ENCODE assay signal across 8 cellular contexts in the genomic region with DNA sequence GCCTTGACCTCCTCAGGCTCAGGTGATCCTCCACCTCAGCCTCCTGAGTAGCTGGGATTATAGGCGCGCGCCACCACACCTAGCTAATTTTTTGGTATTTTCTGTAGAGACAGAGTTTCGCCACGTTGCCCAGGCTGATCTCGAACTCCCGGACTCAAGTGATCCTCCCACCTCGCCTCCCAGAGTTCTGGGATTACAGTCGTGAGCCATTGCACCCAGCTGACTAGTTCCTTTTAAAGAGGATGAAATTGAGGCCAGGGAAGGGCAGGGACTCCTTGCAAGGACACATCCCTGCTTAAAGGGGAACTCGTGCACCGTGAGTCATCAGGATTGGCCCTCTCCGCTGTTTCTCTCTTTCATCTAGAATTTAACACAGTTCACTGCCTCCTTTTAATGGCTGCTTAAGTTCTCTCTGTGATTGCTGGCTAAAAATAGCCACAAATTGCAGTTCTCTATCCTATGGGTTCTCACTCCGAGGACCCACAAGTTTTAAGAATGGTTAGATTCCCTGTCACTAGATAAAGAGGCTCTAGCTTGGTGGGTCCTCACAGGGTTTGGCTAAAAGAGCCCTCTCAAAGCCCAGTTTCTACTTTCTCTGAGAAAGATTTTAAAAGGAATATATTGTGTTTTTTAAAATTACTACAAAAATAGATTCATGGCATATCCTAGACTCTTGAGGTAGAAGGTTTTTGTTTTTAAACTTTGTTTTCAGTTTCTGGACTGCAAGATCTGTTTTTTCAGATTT. TPM values are rescaled to one million over a fixed set of nuclear protein-coding genes. Genes with fewer than 3 reads are reported as not detected.
A peak's percentile ranks its signal among the peaks of the same experiment; 100 is the strongest.
DNase-seq lines count a peak whose midpoint lies in the region; ATAC-seq and TF ChIP-seq lines count a peak whose summit lies in the region.

No MANE protein-coding gene starts in this region.

- H3K4me1 Mint-ChIP-seq in CD14-positive monocyte (peaks cover 73% of the 10 kb centered on the region), WTC11 (peaks cover 13% of the 10 kb centered on the region), neural crest cell (peaks cover 37% of the 10 kb centered on the region)

- CTCF ChIA-PET in WTC11 (lab: Charles Lee): interaction anchor here (0.8 kb wide), 1 partner anchor 17 kb away, joined by 3 read pairs; no protein-coding TSS in a partner anchor

- no peaks in the 10 kb centered on the region for H3K27me3 ChIP-seq in foreskin keratinocyte

- no peaks in the 10 kb centered on the region for H3K27me3 Mint-ChIP-seq in CD14-positive monocyte (ENCODE audit: low read depth in 3 of 3)
- peaks cover 18% of the 10 kb centered on the region for H3K27me3 Mint-ChIP-seq in WTC11 (ENCODE audit: low read depth)
- no peaks in the 10 kb centered on the region for H3K27me3 Mint-ChIP-seq in neural crest cell (ENCODE audit: low read depth)

- DNase-seq in CD14-positive monocyte (ENCODE audit: low spot score): peak; percentile 91
- peak in 48 of 76 experiments; percentile 4 to 60 (median 26) for DNase-seq in HUDEP-2 (lab: John Stamatoyannopoulos, UW; ENCODE audit: unreplicated experiment in 76 of 76)
- DNase-seq in WTC11 (ENCODE audit: low spot score): no peak
- DNase-seq in foreskin keratinocyte: peak; percentile 85 to 91
- DNase-seq in neural crest cell (ENCODE audit: low read depth, low spot score): no peak
- DNase-seq in activated gamma-delta T cell treated with Interleukin-2 at 50 U/mL for 16 hours: no peak
- no peak for DNase-seq in NCI-H2029 (lab: John Stamatoyannopoulos, UW)

- H3K4me1 ChIP-seq in foreskin keratinocyte: peaks cover 12% of the 10 kb centered on the region

- H3K36me3 Mint-ChIP-seq in CD14-positive monocyte (peaks cover 22 to 28% of the 10 kb centered on the region in 2 donors), WTC11 (peaks cover 10% of the 10 kb centered on the region; the same call in 1 of the 2 replicates), neural crest cell (ENCODE audit: low read depth) (peaks cover 3% of the 10 kb centered on the region)

- no peaks in the 10 kb centered on the region for H3K9me3 Mint-ChIP-seq in CD14-positive monocyte
- peaks cover 10% of the 10 kb centered on the region for H3K9me3 Mint-ChIP-seq in WTC11
- no peaks in the 10 kb centered on the region for H3K9me3 Mint-ChIP-seq in neural crest cell

- no peak for ATAC-seq in WTC11
- peak; percentile 67 for ATAC-seq in foreskin keratinocyte
- ATAC-seq in HG03280 (IDR thresholded peaks at IDR 0.05; ENCODE audit: unreplicated experiment): no peak

- H3K4me3 Mint-ChIP-seq in CD14-positive monocyte: peak overlapping the region; percentile 80 to 90
- H3K4me3 Mint-ChIP-seq in WTC11: peak overlapping the region; percentile 81
- peak overlapping the region; percentile 92 for H3K4me3 Mint-ChIP-seq in neural crest cell

- no peak for TF ChIP-seq CTCF in CD14-positive monocyte (IDR thresholded peaks at IDR 0.05)
- TF ChIP-seq CTCF in WTC11 (IDR thresholded peaks at IDR 0.05): no peak
- no peak for TF ChIP-seq CTCF in foreskin keratinocyte (conservative IDR thresholded peaks at IDR 0.05)
- TF ChIP-seq CTCF in neural crest cell (conservative IDR thresholded peaks at IDR 0.05): no peak

- intact Hi-C loops in CD14-positive monocyte (cut with micrococcal nuclease): loop anchor here (2.0 to 10.0 kb wide), 2 partner anchors 18 to 320 kb away; a partner anchor contains a TSS

- H3K27ac Mint-ChIP-seq in CD14-positive monocyte (peak overlapping the region; percentile 88 to 98 (median 94)), WTC11 (no peak overlapping the region), neural crest cell (ENCODE audit: unreplicated experiment) (peak overlapping the region; percentile 73)

- POLR2A ChIA-PET in WTC11 (lab: Charles Lee): interaction anchor here (1.3 kb wide), 1 partner anchor 33 kb away, joined by 3 read pairs; no protein-coding TSS in a partner anchor

- peak overlapping the region; percentile 88 for H3K27ac ChIP-seq in foreskin keratinocyte

TF ChIP-seq in WTC11, 78 proteins besides CTCF, POLR2A, EP300 and RAD21:
- TF ChIP-seq GABPB1 (CRISPR knock-in tag; IDR thresholded peaks at IDR 0.05) (no peak), TCF7 (CRISPR knock-in tag; IDR thresholded peaks at IDR 0.05; ENCODE audit: low read depth) (no peak), PRRX2 (CRISPR knock-in tag; IDR thresholded peaks at IDR 0.05) (no peak), ELF4 (CRISPR knock-in tag; IDR thresholded peaks at IDR 0.05; ENCODE audit: low read depth) (no peak), TEAD1 (CRISPR knock-in tag; IDR thresholded peaks at IDR 0.05) (no peak), ZNF416 (CRISPR knock-in tag; IDR thresholded peaks at IDR 0.05) (no peak), FOXP1 (CRISPR knock-in tag; IDR thresholded peaks at IDR 0.05; ENCODE audit: borderline replicate concordance) (no peak), MYBL2 (CRISPR knock-in tag; IDR thresholded peaks at IDR 0.05) (no peak), NR3C1 (CRISPR knock-in tag; conservative IDR thresholded peaks at IDR 0.05; ENCODE audit: low read depth) (no peak), SP1 (CRISPR knock-in tag; conservative IDR thresholded peaks at IDR 0.05) (no peak)
- TF ChIP-seq, protein P1, sequence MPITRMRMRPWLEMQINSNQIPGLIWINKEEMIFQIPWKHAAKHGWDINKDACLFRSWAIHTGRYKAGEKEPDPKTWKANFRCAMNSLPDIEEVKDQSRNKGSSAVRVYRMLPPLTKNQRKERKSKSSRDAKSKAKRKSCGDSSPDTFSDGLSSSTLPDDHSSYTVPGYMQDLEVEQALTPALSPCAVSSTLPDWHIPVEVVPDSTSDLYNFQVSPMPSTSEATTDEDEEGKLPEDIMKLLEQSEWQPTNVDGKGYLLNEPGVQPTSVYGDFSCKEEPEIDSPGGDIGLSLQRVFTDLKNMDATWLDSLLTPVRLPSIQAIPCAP (CRISPR knock-in tag; IDR thresholded peaks at IDR 0.05): no peak
- TF ChIP-seq, protein P2, sequence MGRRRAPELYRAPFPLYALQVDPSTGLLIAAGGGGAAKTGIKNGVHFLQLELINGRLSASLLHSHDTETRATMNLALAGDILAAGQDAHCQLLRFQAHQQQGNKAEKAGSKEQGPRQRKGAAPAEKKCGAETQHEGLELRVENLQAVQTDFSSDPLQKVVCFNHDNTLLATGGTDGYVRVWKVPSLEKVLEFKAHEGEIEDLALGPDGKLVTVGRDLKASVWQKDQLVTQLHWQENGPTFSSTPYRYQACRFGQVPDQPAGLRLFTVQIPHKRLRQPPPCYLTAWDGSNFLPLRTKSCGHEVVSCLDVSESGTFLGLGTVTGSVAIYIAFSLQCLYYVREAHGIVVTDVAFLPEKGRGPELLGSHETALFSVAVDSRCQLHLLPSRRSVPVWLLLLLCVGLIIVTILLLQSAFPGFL (CRISPR knock-in tag; IDR thresholded peaks at IDR 0.05; ENCODE audit: borderline replicate concordance): no peak
- TF ChIP-seq, protein P3, sequence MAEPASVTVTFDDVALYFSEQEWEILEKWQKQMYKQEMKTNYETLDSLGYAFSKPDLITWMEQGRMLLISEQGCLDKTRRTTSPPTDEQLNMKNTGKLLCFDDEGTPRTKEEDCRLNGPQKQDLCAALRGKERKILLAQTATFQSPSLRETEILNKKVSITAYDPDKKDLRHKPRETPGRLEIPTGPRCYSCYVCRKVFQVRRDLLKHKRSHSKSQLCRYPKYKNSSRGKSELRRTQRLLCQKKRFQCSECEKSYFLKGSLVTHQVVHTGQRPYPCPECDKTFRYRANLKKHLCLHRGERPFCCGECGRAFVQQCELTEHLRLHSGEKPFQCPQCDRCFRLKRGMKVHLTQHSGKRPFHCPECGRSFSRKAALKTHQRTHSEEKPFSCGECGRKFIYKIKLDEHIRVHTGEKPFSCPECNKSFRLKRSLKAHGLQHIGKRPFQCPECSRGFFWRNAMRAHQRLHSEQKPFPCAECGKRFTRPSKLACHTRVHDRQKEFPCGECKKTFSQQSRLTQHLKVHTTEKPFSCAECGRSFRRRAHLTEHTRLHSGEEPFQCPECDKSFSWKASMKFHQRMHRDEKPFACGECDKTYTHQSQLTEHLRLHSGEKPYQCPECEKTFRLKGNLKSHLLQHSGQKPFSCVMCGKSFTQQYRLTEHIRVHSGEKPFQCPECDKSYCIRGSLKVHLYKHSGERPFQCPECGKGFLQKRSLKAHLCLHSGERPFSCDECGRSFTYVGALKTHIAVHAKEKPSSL (CRISPR knock-in tag; conservative IDR thresholded peaks at IDR 0.05): no peak
- TF ChIP-seq, protein P4, sequence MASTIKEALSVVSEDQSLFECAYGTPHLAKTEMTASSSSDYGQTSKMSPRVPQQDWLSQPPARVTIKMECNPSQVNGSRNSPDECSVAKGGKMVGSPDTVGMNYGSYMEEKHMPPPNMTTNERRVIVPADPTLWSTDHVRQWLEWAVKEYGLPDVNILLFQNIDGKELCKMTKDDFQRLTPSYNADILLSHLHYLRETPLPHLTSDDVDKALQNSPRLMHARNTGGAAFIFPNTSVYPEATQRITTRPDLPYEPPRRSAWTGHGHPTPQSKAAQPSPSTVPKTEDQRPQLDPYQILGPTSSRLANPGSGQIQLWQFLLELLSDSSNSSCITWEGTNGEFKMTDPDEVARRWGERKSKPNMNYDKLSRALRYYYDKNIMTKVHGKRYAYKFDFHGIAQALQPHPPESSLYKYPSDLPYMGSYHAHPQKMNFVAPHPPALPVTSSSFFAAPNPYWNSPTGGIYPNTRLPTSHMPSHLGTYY (CRISPR knock-in tag; IDR thresholded peaks at IDR 0.05): no peak
- TF ChIP-seq, protein P5, sequence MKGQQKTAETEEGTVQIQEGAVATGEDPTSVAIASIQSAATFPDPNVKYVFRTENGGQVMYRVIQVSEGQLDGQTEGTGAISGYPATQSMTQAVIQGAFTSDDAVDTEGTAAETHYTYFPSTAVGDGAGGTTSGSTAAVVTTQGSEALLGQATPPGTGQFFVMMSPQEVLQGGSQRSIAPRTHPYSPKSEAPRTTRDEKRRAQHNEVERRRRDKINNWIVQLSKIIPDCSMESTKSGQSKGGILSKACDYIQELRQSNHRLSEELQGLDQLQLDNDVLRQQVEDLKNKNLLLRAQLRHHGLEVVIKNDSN (CRISPR knock-in tag; IDR thresholded peaks at IDR 0.05): no peak
TF ChIP-seq in WTC11: peak in this region for 0.

RNA-seq across cellular contexts. Expression of a gene that starts 1.4 kb away (rescaled TPM):
- polyA plus RNA-seq in CD14-positive monocyte (100 to 1,000 TPM; 317 to 321 TPM), foreskin keratinocyte (116 and 138 TPM in 2 replicates)
- total RNA-seq in WTC11 (2021) (156 to 197 TPM (median 196 TPM) in 3 replicates), foreskin keratinocyte (122 and 139 TPM in 2 replicates), neural crest cell (147 and 151 TPM in 2 replicates)

RNA-seq across cellular contexts. Expression of a gene that starts 18.2 kb away (rescaled TPM):
- 100 to 1,000 TPM; 145 to 169 TPM for polyA plus RNA-seq in CD14-positive monocyte
- 48.2 to 60.2 TPM (median 58.2 TPM) in 3 replicates for total RNA-seq in WTC11 (2021)
- 49.8 and 51.2 TPM in 2 replicates for total RNA-seq in foreskin keratinocyte
- polyA plus RNA-seq in foreskin keratinocyte: 40.5 and 43.5 TPM in 2 replicates
- total RNA-seq in neural crest cell: 42.7 and 44.9 TPM in 2 replicates

RNA-seq across cellular contexts. Expression of a gene that starts 18.2 kb away (rescaled TPM):
- 1 to 10 TPM; 3.8 to 4.3 TPM for polyA plus RNA-seq in CD14-positive monocyte
- 6.7 to 7.4 TPM (median 6.8 TPM) in 3 replicates for total RNA-seq in WTC11 (2021)
- total RNA-seq in foreskin keratinocyte: 5.5 and 6.0 TPM in 2 replicates
- polyA plus RNA-seq in foreskin keratinocyte: 0.30 and 0.31 TPM in 2 replicates
- 5.2 and 5.3 TPM in 2 replicates for total RNA-seq in neural crest cell

Comparison
In these comparisons a context has a peak if more than half of its experiments do, and no peak if none do; other contexts are left out.
1. DNase-seq: peak in CD14-positive monocyte (single experiment), HUDEP-2 (48 of 76) and foreskin keratinocyte (2 of 2); none in WTC11 (single experiment), neural crest cell (single experiment), activated gamma-delta T cell treated with Interleukin-2 at 50 U/mL for 16 hours (single experiment) and NCI-H2029 (single experiment).
2. Peak in every context shown above with its lines, with median percentiles within 50 percentile points of each other: H3K4me3 Mint-ChIP-seq.